Comparison of ENCODE assay signal across 1 cellular context in the genomic region with DNA sequence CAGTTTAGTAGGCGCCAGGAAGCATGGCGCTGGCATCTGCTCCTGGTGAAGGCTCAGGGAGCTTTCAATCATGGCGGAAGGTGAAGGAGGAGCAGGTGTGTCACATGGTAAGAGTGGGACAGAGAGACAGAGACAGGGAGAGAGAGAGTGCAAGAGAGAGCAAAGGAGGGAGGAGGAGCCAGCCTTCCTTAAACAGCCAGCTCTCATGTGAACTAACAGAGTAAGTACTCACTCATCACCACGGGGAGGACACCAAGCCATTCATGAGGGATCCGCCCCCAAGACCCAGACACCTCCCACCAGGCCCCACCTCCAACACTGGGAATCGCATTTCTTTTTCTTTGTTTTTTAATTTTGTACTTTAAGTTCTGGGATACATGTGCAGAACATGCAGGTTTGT.
TF ChIP-seq lines count a peak whose summit lies in the region.

No MANE protein-coding gene starts in this region.

TF ChIP-seq in K562, 482 proteins besides CTCF, POLR2A, EP300 and RAD21:
- TF ChIP-seq, protein P1, sequence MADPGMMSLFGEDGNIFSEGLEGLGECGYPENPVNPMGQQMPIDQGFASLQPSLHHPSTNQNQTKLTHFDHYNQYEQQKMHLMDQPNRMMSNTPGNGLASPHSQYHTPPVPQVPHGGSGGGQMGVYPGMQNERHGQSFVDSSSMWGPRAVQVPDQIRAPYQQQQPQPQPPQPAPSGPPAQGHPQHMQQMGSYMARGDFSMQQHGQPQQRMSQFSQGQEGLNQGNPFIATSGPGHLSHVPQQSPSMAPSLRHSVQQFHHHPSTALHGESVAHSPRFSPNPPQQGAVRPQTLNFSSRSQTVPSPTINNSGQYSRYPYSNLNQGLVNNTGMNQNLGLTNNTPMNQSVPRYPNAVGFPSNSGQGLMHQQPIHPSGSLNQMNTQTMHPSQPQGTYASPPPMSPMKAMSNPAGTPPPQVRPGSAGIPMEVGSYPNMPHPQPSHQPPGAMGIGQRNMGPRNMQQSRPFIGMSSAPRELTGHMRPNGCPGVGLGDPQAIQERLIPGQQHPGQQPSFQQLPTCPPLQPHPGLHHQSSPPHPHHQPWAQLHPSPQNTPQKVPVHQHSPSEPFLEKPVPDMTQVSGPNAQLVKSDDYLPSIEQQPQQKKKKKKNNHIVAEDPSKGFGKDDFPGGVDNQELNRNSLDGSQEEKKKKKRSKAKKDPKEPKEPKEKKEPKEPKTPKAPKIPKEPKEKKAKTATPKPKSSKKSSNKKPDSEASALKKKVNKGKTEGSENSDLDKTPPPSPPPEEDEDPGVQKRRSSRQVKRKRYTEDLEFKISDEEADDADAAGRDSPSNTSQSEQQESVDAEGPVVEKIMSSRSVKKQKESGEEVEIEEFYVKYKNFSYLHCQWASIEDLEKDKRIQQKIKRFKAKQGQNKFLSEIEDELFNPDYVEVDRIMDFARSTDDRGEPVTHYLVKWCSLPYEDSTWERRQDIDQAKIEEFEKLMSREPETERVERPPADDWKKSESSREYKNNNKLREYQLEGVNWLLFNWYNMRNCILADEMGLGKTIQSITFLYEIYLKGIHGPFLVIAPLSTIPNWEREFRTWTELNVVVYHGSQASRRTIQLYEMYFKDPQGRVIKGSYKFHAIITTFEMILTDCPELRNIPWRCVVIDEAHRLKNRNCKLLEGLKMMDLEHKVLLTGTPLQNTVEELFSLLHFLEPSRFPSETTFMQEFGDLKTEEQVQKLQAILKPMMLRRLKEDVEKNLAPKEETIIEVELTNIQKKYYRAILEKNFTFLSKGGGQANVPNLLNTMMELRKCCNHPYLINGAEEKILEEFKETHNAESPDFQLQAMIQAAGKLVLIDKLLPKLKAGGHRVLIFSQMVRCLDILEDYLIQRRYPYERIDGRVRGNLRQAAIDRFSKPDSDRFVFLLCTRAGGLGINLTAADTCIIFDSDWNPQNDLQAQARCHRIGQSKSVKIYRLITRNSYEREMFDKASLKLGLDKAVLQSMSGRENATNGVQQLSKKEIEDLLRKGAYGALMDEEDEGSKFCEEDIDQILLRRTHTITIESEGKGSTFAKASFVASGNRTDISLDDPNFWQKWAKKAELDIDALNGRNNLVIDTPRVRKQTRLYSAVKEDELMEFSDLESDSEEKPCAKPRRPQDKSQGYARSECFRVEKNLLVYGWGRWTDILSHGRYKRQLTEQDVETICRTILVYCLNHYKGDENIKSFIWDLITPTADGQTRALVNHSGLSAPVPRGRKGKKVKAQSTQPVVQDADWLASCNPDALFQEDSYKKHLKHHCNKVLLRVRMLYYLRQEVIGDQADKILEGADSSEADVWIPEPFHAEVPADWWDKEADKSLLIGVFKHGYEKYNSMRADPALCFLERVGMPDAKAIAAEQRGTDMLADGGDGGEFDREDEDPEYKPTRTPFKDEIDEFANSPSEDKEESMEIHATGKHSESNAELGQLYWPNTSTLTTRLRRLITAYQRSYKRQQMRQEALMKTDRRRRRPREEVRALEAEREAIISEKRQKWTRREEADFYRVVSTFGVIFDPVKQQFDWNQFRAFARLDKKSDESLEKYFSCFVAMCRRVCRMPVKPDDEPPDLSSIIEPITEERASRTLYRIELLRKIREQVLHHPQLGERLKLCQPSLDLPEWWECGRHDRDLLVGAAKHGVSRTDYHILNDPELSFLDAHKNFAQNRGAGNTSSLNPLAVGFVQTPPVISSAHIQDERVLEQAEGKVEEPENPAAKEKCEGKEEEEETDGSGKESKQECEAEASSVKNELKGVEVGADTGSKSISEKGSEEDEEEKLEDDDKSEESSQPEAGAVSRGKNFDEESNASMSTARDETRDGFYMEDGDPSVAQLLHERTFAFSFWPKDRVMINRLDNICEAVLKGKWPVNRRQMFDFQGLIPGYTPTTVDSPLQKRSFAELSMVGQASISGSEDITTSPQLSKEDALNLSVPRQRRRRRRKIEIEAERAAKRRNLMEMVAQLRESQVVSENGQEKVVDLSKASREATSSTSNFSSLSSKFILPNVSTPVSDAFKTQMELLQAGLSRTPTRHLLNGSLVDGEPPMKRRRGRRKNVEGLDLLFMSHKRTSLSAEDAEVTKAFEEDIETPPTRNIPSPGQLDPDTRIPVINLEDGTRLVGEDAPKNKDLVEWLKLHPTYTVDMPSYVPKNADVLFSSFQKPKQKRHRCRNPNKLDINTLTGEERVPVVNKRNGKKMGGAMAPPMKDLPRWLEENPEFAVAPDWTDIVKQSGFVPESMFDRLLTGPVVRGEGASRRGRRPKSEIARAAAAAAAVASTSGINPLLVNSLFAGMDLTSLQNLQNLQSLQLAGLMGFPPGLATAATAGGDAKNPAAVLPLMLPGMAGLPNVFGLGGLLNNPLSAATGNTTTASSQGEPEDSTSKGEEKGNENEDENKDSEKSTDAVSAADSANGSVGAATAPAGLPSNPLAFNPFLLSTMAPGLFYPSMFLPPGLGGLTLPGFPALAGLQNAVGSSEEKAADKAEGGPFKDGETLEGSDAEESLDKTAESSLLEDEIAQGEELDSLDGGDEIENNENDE (IDR thresholded peaks at IDR 0.05; ENCODE audit: low read depth, low read length): no peak
- TF ChIP-seq, protein P2, sequence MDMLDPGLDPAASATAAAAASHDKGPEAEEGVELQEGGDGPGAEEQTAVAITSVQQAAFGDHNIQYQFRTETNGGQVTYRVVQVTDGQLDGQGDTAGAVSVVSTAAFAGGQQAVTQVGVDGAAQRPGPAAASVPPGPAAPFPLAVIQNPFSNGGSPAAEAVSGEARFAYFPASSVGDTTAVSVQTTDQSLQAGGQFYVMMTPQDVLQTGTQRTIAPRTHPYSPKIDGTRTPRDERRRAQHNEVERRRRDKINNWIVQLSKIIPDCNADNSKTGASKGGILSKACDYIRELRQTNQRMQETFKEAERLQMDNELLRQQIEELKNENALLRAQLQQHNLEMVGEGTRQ (CRISPR knock-in tag; IDR thresholded peaks at IDR 0.05): peak; percentile 24; the same call in 1 of the 2 replicates
- TF ChIP-seq, protein P3, sequence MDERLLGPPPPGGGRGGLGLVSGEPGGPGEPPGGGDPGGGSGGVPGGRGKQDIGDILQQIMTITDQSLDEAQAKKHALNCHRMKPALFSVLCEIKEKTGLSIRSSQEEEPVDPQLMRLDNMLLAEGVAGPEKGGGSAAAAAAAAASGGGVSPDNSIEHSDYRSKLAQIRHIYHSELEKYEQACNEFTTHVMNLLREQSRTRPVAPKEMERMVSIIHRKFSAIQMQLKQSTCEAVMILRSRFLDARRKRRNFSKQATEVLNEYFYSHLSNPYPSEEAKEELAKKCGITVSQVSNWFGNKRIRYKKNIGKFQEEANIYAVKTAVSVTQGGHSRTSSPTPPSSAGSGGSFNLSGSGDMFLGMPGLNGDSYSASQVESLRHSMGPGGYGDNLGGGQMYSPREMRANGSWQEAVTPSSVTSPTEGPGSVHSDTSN (CRISPR knock-in tag; IDR thresholded peaks at IDR 0.05; ENCODE audit: low read depth): no peak
- TF ChIP-seq, protein P3 (tag; conservative IDR thresholded peaks at IDR 0.05; ENCODE audit: low read depth): peak; percentile 57; the same call in 1 of the 2 replicates
- TF ChIP-seq MEIS2 (IDR thresholded peaks at IDR 0.05; ENCODE audit: partially characterized antibody) (peak; percentile 89), NCOA4 (IDR thresholded peaks at IDR 0.05; ENCODE audit: partially characterized antibody) (no peak), JUND (IDR thresholded peaks at IDR 0.05; ENCODE audit: borderline replicate concordance, low read depth, low read length) (0 out of 2 replicates have a peak, but pooled peaks have one; percentile 4), JUND (tag; IDR thresholded peaks at IDR 0.05; ENCODE audit: borderline replicate concordance, low read depth, low read length) (no peak), YBX1 (IDR thresholded peaks at IDR 0.05) (no peak), ZNF766 (CRISPR knock-in tag; conservative IDR thresholded peaks at IDR 0.05) (0 out of 2 replicates have a peak, but pooled peaks have one; percentile 44)
- TF ChIP-seq, protein P4, sequence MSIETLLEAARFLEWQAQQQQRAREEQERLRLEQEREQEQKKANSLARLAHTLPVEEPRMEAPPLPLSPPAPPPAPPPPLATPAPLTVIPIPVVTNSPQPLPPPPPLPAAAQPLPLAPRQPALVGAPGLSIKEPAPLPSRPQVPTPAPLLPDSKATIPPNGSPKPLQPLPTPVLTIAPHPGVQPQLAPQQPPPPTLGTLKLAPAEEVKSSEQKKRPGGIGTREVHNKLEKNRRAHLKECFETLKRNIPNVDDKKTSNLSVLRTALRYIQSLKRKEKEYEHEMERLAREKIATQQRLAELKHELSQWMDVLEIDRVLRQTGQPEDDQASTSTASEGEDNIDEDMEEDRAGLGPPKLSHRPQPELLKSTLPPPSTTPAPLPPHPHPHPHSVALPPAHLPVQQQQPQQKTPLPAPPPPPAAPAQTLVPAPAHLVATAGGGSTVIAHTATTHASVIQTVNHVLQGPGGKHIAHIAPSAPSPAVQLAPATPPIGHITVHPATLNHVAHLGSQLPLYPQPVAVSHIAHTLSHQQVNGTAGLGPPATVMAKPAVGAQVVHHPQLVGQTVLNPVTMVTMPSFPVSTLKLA (conservative IDR thresholded peaks at IDR 0.05): 0 out of 4 replicates have a peak, but pooled peaks of 1 of the 2 experiments have one; percentile 21
- TF ChIP-seq, protein P5, sequence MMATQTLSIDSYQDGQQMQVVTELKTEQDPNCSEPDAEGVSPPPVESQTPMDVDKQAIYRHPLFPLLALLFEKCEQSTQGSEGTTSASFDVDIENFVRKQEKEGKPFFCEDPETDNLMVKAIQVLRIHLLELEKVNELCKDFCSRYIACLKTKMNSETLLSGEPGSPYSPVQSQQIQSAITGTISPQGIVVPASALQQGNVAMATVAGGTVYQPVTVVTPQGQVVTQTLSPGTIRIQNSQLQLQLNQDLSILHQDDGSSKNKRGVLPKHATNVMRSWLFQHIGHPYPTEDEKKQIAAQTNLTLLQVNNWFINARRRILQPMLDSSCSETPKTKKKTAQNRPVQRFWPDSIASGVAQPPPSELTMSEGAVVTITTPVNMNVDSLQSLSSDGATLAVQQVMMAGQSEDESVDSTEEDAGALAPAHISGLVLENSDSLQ (IDR thresholded peaks at IDR 0.05): peak; percentile 17; the same call in 1 of the 2 replicates
- TF ChIP-seq, protein P6, sequence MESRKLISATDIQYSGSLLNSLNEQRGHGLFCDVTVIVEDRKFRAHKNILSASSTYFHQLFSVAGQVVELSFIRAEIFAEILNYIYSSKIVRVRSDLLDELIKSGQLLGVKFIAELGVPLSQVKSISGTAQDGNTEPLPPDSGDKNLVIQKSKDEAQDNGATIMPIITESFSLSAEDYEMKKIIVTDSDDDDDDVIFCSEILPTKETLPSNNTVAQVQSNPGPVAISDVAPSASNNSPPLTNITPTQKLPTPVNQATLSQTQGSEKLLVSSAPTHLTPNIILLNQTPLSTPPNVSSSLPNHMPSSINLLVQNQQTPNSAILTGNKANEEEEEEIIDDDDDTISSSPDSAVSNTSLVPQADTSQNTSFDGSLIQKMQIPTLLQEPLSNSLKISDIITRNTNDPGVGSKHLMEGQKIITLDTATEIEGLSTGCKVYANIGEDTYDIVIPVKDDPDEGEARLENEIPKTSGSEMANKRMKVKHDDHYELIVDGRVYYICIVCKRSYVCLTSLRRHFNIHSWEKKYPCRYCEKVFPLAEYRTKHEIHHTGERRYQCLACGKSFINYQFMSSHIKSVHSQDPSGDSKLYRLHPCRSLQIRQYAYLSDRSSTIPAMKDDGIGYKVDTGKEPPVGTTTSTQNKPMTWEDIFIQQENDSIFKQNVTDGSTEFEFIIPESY (CRISPR knock-in tag; IDR thresholded peaks at IDR 0.05): peak; percentile 83
